ENCODE assay signal across 8 cellular contexts in genomic region chr9:129177791-129178578, GRCh38. TPM values are rescaled to one million over a fixed set of nuclear protein-coding genes. Genes with fewer than 3 reads are reported as not detected.
A peak's percentile ranks its signal among the peaks of the same experiment; 100 is the strongest.
DNase-seq lines count a peak whose midpoint lies in the region; ATAC-seq and TF ChIP-seq lines count a peak whose summit lies in the region.

Gene IER5L, minus strand, starts transcription at chr9:129178261. Its CDS starts 209 bp downstream, at chr9:129178052.

- no peak for TF ChIP-seq CTCF in AG10803 (conservative IDR thresholded peaks at IDR 0.05; ENCODE audit: low read length)

- peak; percentile 94 for DNase-seq in AG10803 (ENCODE audit: low read depth)
- peak; percentile 90 for DNase-seq in NCI-H345 treated with DMSO at 0.1 percent for 48 hours (lab: John Stamatoyannopoulos, UW; ENCODE audit: unreplicated experiment)
- DNase-seq in activated CD4-positive, alpha-beta T cell treated with anti-CD3 and anti-CD28 coated beads for 1 hour, result peak; percentile 91
- peak; percentile 100 for DNase-seq in cerebellum (ENCODE audit: low spot score)
- peak; percentile 96 for DNase-seq in kidney glomerular epithelial cell (lab: John Stamatoyannopoulos, UW)
- peak; percentile 95 for DNase-seq in stimulated activated CD4-positive, alpha-beta T cell treated with anti-CD3 and anti-CD28 coated beads, Interleukin-15, amount 100 ng/mL, for 24 hours

- peak; percentile 87 for ATAC-seq in GM19043 (IDR thresholded peaks at IDR 0.05; ENCODE audit: low read depth, unreplicated experiment)
- peak; percentile 77 for ATAC-seq in HG03342 (IDR thresholded peaks at IDR 0.05; ENCODE audit: unreplicated experiment)

- peak within 1 kb of the TSS; percentile 94 for H3K4me3 ChIP-seq in AG10803 (ENCODE audit: low read length)

RNA-seq across cellular contexts. Expression of gene IER5L, which starts in this region (rescaled TPM):
- total RNA-seq in cerebellum, result 9.1 TPM

Comparison
In these comparisons a context has a peak if more than half of its experiments do, and no peak if none do; other contexts are left out.
1. Peak in every context shown above with its lines: DNase-seq, ATAC-seq and H3K4me3 ChIP-seq.